9 cellular contexts compared by ENCODE assay signal in genomic region chr15:74958908-74959642, GRCh38. TPM values are rescaled to one million over a fixed set of nuclear protein-coding genes. Genes with fewer than 3 reads are reported as not detected.
DNase-seq lines count a peak whose midpoint lies in the region; ATAC-seq, FAIRE-seq and TF ChIP-seq lines count a peak whose summit lies in the region.
"Had no signal": no experiment of that assay in that cellular context is flagged by ENCODE, and none has a peak within 500 bp of the region (broad histone marks: within the 10 kb centered on the region; RNA-seq: fewer than 3 reads in every experiment).

No MANE protein-coding gene starts in this region.

- peak overlapping the region; percentile 80 for H3K4me2 ChIP-seq in astrocyte (ENCODE audit: low read length)

- peak; percentile 81 to 85 for DNase-seq in NCI-H2081 (lab: John Stamatoyannopoulos, UW)
- no peak for DNase-seq in NCI-H2081 treated with DMSO at 0.1 percent for 48 hours (lab: John Stamatoyannopoulos, UW)
- DNase-seq in astrocyte (ENCODE audit: low read depth) = no peak
- DNase-seq in left kidney (ENCODE audit: low read depth, low spot score) = peak; percentile 57
- DNase-seq in stimulated activated naive B cell treated with anti-CD40 and anti-IgM and Interleukin-4, amounts not matched to agents 10 μg/mL and 1 μg/mL and 100 μg/mL, for 72 hours = no peak
- DNase-seq in putamen (ENCODE audit: low spot score) = no peak
- DNase-seq in SK-N-DZ (ENCODE audit: low spot score) = no peak
- DNase-seq in H54 (ENCODE audit: insufficient read length, low spot score) = no peak

- H3K4me3 Mint-ChIP-seq in astrocyte (ENCODE audit: unreplicated experiment) = peak overlapping the region; percentile 78
- H3K4me3 Mint-ChIP-seq in stimulated activated naive B cell treated with anti-CD40 and anti-IgM and Interleukin-4, amounts not matched to agents 10 μg/mL and 1 μg/mL and 100 μg/mL, for 72 hours = peak overlapping the region; percentile 43 to 52

- no peaks in the 10 kb centered on the region for H3K36me3 ChIP-seq in astrocyte (ENCODE audit: insufficient read depth, low read length)

- peaks cover 7% of the 10 kb centered on the region for H3K4me1 Mint-ChIP-seq in astrocyte (ENCODE audit: low read depth, unreplicated experiment)
- H3K4me1 Mint-ChIP-seq in stimulated activated naive B cell treated with anti-CD40 and anti-IgM and Interleukin-4, amounts not matched to agents 10 μg/mL and 1 μg/mL and 100 μg/mL, for 72 hours = peaks cover 13 to 44% of the 10 kb centered on the region in 2 donors

- no peak for FAIRE-seq in astrocyte (lab: Jason Lieb, UNC)
- no peak for FAIRE-seq in H54 (lab: Jason Lieb, UNC)

- peaks cover 32% of the 10 kb centered on the region for H3K4me1 ChIP-seq in astrocyte (ENCODE audit: insufficient read depth, low read length)

- H3K27ac Mint-ChIP-seq in astrocyte (ENCODE audit: unreplicated experiment) = peak overlapping the region; percentile 34
- peak overlapping the region; percentile 56 for H3K27ac Mint-ChIP-seq in stimulated activated naive B cell treated with anti-CD40 and anti-IgM and Interleukin-4, amounts not matched to agents 10 μg/mL and 1 μg/mL and 100 μg/mL, for 72 hours

- no peak overlapping the region for H3K27ac ChIP-seq in astrocyte (ENCODE audit: low read depth, low read length)

- TF ChIP-seq POLR2A in H54 (IDR thresholded peaks at IDR 0.05; ENCODE audit: low read depth, low read length) = no peak

- H3K9ac ChIP-seq in astrocyte (ENCODE audit: low read length) = peak overlapping the region; percentile 33

- H3K27me3 Mint-ChIP-seq in astrocyte (ENCODE audit: low read depth, unreplicated experiment) = peaks cover 46% of the 10 kb centered on the region
- H3K27me3 Mint-ChIP-seq in stimulated activated naive B cell treated with anti-CD40 and anti-IgM and Interleukin-4, amounts not matched to agents 10 μg/mL and 1 μg/mL and 100 μg/mL, for 72 hours = peaks cover 56 to 78% of the 10 kb centered on the region in 2 donors

- no peaks in the 10 kb centered on the region for H3K36me3 Mint-ChIP-seq in astrocyte (ENCODE audit: low read depth, unreplicated experiment)
- H3K36me3 Mint-ChIP-seq in stimulated activated naive B cell treated with anti-CD40 and anti-IgM and Interleukin-4, amounts not matched to agents 10 μg/mL and 1 μg/mL and 100 μg/mL, for 72 hours = no peaks in the 10 kb centered on the region

- peaks cover 32% of the 10 kb centered on the region for H3K27me3 ChIP-seq in astrocyte (ENCODE audit: insufficient read depth, low read length)

- no peaks in the 10 kb centered on the region for H3K79me2 ChIP-seq in astrocyte (ENCODE audit: insufficient read depth, low read length)

- ATAC-seq in stimulated activated naive B cell treated with anti-CD40 and anti-IgM and Interleukin-4, amounts not matched to agents 10 μg/mL and 1 μg/mL and 100 μg/mL, for 72 hours (replicated peaks) = no peak

- H3K4me3 ChIP-seq in astrocyte (ENCODE audit: insufficient read depth, low read depth, low read length) = peak overlapping the region; percentile 40
- H3K4me3 ChIP-seq: mucosa of descending colon had no signal

- H3K9me3 ChIP-seq in astrocyte (ENCODE audit: insufficient read depth, low read depth, low read length) = no peaks in the 10 kb centered on the region
- H3K9me3 ChIP-seq: mucosa of descending colon had no signal

- peaks cover 7% of the 10 kb centered on the region for H4K20me1 ChIP-seq in astrocyte (ENCODE audit: insufficient read depth, low read length)

- TF ChIP-seq CTCF in astrocyte (IDR thresholded peaks at IDR 0.05; ENCODE audit: insufficient read depth, low read depth, low read length) = no peak

- peak overlapping the region; percentile 63 for H2AFZ ChIP-seq in astrocyte (ENCODE audit: low read depth, low read length)

- no peaks in the 10 kb centered on the region for H3K9me3 Mint-ChIP-seq in astrocyte (ENCODE audit: unreplicated experiment)
- H3K9me3 Mint-ChIP-seq in stimulated activated naive B cell treated with anti-CD40 and anti-IgM and Interleukin-4, amounts not matched to agents 10 μg/mL and 1 μg/mL and 100 μg/mL, for 72 hours = no peaks in the 10 kb centered on the region

RNA-seq across cellular contexts. Expression of gene RPP25, which starts 2.5 kb away (rescaled TPM):
- 4.1 and 4.7 TPM in 2 replicates for total RNA-seq in astrocyte
- 13.3 and 13.8 TPM in 2 replicates for polyA plus RNA-seq in SK-N-DZ (2014; cell fraction: cytosol; rRNA removed)
- 6.0 and 7.1 TPM in 2 replicates for polyA plus RNA-seq in SK-N-DZ (2014; cell fraction: nucleus; rRNA removed)

RNA-seq across cellular contexts. Expression of gene COX5A, which starts 21.2 kb away (rescaled TPM):
- 192 and 207 TPM in 2 replicates for total RNA-seq in astrocyte
- 284 and 377 TPM in 2 replicates for polyA plus RNA-seq in SK-N-DZ (2014; cell fraction: cytosol; rRNA removed)
- 228 and 275 TPM in 2 replicates for polyA plus RNA-seq in SK-N-DZ (2014; cell fraction: nucleus; rRNA removed)

RNA-seq across cellular contexts. Expression of gene SCAMP5, which starts 36.3 kb away (rescaled TPM):
- total RNA-seq in astrocyte = 18.7 and 23.1 TPM in 2 replicates
- polyA plus RNA-seq in SK-N-DZ (2014; cell fraction: cytosol; rRNA removed) = 49.6 and 50.5 TPM in 2 replicates
- polyA plus RNA-seq in SK-N-DZ (2014; cell fraction: nucleus; rRNA removed) = 80.5 and 89.5 TPM in 2 replicates

RNA-seq across cellular contexts. Expression of gene FAM219B, which starts 52.4 kb away (rescaled TPM):
- total RNA-seq in astrocyte = 86.4 and 97.1 TPM in 2 replicates
- polyA plus RNA-seq in SK-N-DZ (2014; cell fraction: cytosol; rRNA removed) = 103 TPM in 2 replicates
- 264 and 306 TPM in 2 replicates for polyA plus RNA-seq in SK-N-DZ (2014; cell fraction: nucleus; rRNA removed)

Comparison
In these comparisons a context has a peak if more than half of its experiments do, and no peak if none do; other contexts are left out.
1. DNase-seq: peak in NCI-H2081 (2 of 2) and left kidney (single experiment); none in NCI-H2081 treated with DMSO at 0.1 percent for 48 hours (single experiment), astrocyte (single experiment), stimulated activated naive B cell treated with anti-CD40 and anti-IgM and Interleukin-4, amounts not matched to agents 10 μg/mL and 1 μg/mL and 100 μg/mL, for 72 hours (single experiment), putamen (single experiment), SK-N-DZ (single experiment) and H54 (single experiment).